ENCODE assay signal across 26 cellular contexts in genomic region chr11:92401507-92401906, GRCh38.
"Had no signal": no experiment of that assay in that cellular context is flagged by ENCODE, and none has a peak within 500 bp of the region (broad histone marks: within the 10 kb centered on the region; RNA-seq: fewer than 3 reads in every experiment).

No MANE protein-coding gene starts in this region.

- ATAC-seq: activated T-helper 17 cell treated with anti-CD3 and anti-CD28 coated beads, Interleukin-2, amount 50 U/mL, for 72 hours; PC-3 had no signal

- H3K27me3 Mint-ChIP-seq: activated CD4-positive, alpha-beta memory T cell treated with anti-CD3 and anti-CD28 coated beads for 36 hours; activated CD4-positive, alpha-beta T cell treated with anti-CD3 and anti-CD28 coated beads, Interleukin-2, amount 10 ng/mL, durations not matched to agents 7 days and 5 days; activated T-helper 17 cell treated with anti-CD3 and anti-CD28 coated beads, Interleukin-2, amount 50 U/mL, for 72 hours; brain had no signal

- H3K36me3 ChIP-seq: MG63 had no signal

- H3K4me3 Mint-ChIP-seq: activated CD4-positive, alpha-beta memory T cell treated with anti-CD3 and anti-CD28 coated beads for 36 hours; activated CD4-positive, alpha-beta T cell treated with anti-CD3 and anti-CD28 coated beads, Interleukin-2, amount 10 ng/mL, durations not matched to agents 7 days and 5 days; activated naive CD4-positive, alpha-beta T cell treated with anti-CD3 and anti-CD28 coated beads for 36 hours; activated naive CD8-positive, alpha-beta T cell; activated T-helper 17 cell treated with anti-CD3 and anti-CD28 coated beads, Interleukin-2, amount 50 U/mL, for 72 hours; brain had no signal

- H3K36me3 Mint-ChIP-seq: activated CD4-positive, alpha-beta memory T cell treated with anti-CD3 and anti-CD28 coated beads for 36 hours; activated naive CD8-positive, alpha-beta T cell had no signal

- H3K4me1 Mint-ChIP-seq: activated CD4-positive, alpha-beta T cell treated with anti-CD3 and anti-CD28 coated beads, Interleukin-2, amount 10 ng/mL, durations not matched to agents 7 days and 5 days; activated T-helper 17 cell treated with anti-CD3 and anti-CD28 coated beads, Interleukin-2, amount 50 U/mL, for 72 hours had no signal

- FAIRE-seq: astrocyte, TTC549 had no signal

- H3K9me3 Mint-ChIP-seq: activated CD4-positive, alpha-beta memory T cell treated with anti-CD3 and anti-CD28 coated beads for 36 hours; activated CD4-positive, alpha-beta T cell treated with anti-CD3 and anti-CD28 coated beads, Interleukin-2, amount 10 ng/mL, durations not matched to agents 7 days and 5 days had no signal

- H3K9me3 ChIP-seq: MG63 had no signal

- H3K4me3 ChIP-seq: MG63 had no signal

- DNase-seq: activated CD4-positive, alpha-beta memory T cell treated with anti-CD3 and anti-CD28 coated beads for 36 hours; activated CD4-positive, alpha-beta T cell treated with anti-CD3 and anti-CD28 coated beads, Interleukin-2, amount 10 ng/mL, durations not matched to agents 7 days and 5 days; activated CD4-positive, CD25-positive, alpha-beta regulatory T cell; activated CD8-positive, alpha-beta memory T cell treated with anti-CD3 and anti-CD28 coated beads for 24 hours; activated gamma-delta T cell; activated naive CD4-positive, alpha-beta T cell treated with anti-CD3 and anti-CD28 coated beads for 36 hours; activated T-cell treated with anti-CD3 and anti-CD28 coated beads, Interleukin-2, amount 50 U/mL, for 48 hours; amygdala; MG63; MV-4-11; NCI-H1092 treated with DMSO at 0.1 percent for 48 hours; NCI-H1417 treated with DMSO at 0.1 percent for 48 hours; NCI-H1694; NCI-H2029; NCI-H345; NCI-H510A; NCI-H526 treated with DMSO at 0.1 percent for 48 hours; PC-3; SHP77 treated with DMSO at 0.1 percent for 48 hours; T-helper 2 cell; T1000 had no signal

- H3K27ac Mint-ChIP-seq: activated CD4-positive, alpha-beta memory T cell treated with anti-CD3 and anti-CD28 coated beads for 36 hours; activated CD4-positive, alpha-beta T cell treated with anti-CD3 and anti-CD28 coated beads, Interleukin-2, amount 10 ng/mL, durations not matched to agents 7 days and 5 days; activated naive CD4-positive, alpha-beta T cell treated with anti-CD3 and anti-CD28 coated beads for 36 hours; activated naive CD8-positive, alpha-beta T cell; activated T-helper 17 cell treated with anti-CD3 and anti-CD28 coated beads, Interleukin-2, amount 50 U/mL, for 72 hours had no signal

- H3K27me3 ChIP-seq: MG63 had no signal
